ENCODE assay signal across 7 cellular contexts in genomic region chr12:92231532-92231931, GRCh38.
DNase-seq lines count a peak whose midpoint lies in the region; ATAC-seq, FAIRE-seq and TF ChIP-seq lines count a peak whose summit lies in the region.
"Not testable (repeated sequence)": the region's sequence is repeated elsewhere in the genome, so short reads cannot be mapped to it uniquely, and the experiment has no call there.

No MANE protein-coding gene starts in this region.

- dilution Hi-C loops in keratinocyte (cut with MboI; ENCODE audit: extremely low pct_ligation_motif_present, low sequenced_read_pairs) = not testable (repeated sequence)

- not testable (repeated sequence) for H3K9ac ChIP-seq in astrocyte (ENCODE audit: low read length); keratinocyte (ENCODE audit: control insufficient read depth, extremely low read depth, insufficient read depth, low read length)

- H3K79me2 ChIP-seq in astrocyte (ENCODE audit: insufficient read depth, low read length); keratinocyte (ENCODE audit: control insufficient read depth, insufficient read depth, low read length): not testable (repeated sequence)

- FAIRE-seq in D721Med (lab: Jason Lieb, UNC) = peak; percentile 68
- peak; percentile 85 for FAIRE-seq in GM19239 (lab: Jason Lieb, UNC)
- peak; percentile 99 for FAIRE-seq in astrocyte (lab: Jason Lieb, UNC)
- peak; percentile 60 for FAIRE-seq in colon (lab: Jason Lieb, UNC)
- FAIRE-seq in keratinocyte (lab: Jason Lieb, UNC) = peak; percentile 43

- not testable (repeated sequence) for H3K27ac ChIP-seq in astrocyte (ENCODE audit: low read depth, low read length); keratinocyte (ENCODE audit: control insufficient read depth, insufficient read depth, low read length)

- H3K27ac Mint-ChIP-seq in astrocyte (ENCODE audit: unreplicated experiment) = not testable (repeated sequence)

- not testable (repeated sequence) for H3K4me2 ChIP-seq in astrocyte (ENCODE audit: low read length); keratinocyte (ENCODE audit: control insufficient read depth, extremely low read depth, insufficient read depth, low read depth, low read length)

- not testable (repeated sequence) for H4K20me1 ChIP-seq in astrocyte (ENCODE audit: insufficient read depth, low read length); keratinocyte (ENCODE audit: control insufficient read depth, extremely low read depth, insufficient read depth, low read length)

- not testable (repeated sequence) for H3K4me1 ChIP-seq in astrocyte (ENCODE audit: insufficient read depth, low read length); keratinocyte (ENCODE audit: control insufficient read depth, extremely low read depth, insufficient read depth, low read length)

- not testable (repeated sequence) for H3K9me1 ChIP-seq in keratinocyte (ENCODE audit: control insufficient read depth, extremely low read depth, insufficient read depth, low read length)

- not testable (repeated sequence) for H3K27me3 Mint-ChIP-seq in astrocyte (ENCODE audit: low read depth, unreplicated experiment)

- H3K36me3 ChIP-seq in astrocyte (ENCODE audit: insufficient read depth, low read length); keratinocyte (ENCODE audit: control insufficient read depth in 2 of 2, extremely low read depth in 1 of 2, insufficient read depth in 2 of 2, low read length in 2 of 2): not testable (repeated sequence)

- TF ChIP-seq CTCF in D721Med (IDR thresholded peaks at IDR 0.05; ENCODE audit: insufficient read depth, missing control alignments); astrocyte (IDR thresholded peaks at IDR 0.05; ENCODE audit: insufficient read depth, low read depth, low read length); keratinocyte (optimal IDR thresholded peaks at IDR 0.05 in 1 of 3, IDR thresholded peaks at IDR 0.05 in 1 of 3, conservative IDR thresholded peaks at IDR 0.05 in 1 of 3; ENCODE audit: extremely low read depth in 1 of 3, insufficient read depth in 2 of 3, low read length in 3 of 3): not testable (repeated sequence)

- not testable (repeated sequence) for H3K4me3 ChIP-seq in astrocyte (ENCODE audit: insufficient read depth, low read depth, low read length); keratinocyte (ENCODE audit: control insufficient read depth in 2 of 3, extremely low read depth in 1 of 3, insufficient read depth in 2 of 3, low read depth in 1 of 3, low read length in 3 of 3)

- not testable (repeated sequence) for H3K4me1 Mint-ChIP-seq in astrocyte (ENCODE audit: low read depth, unreplicated experiment)

- not testable (repeated sequence) for H3K36me3 Mint-ChIP-seq in astrocyte (ENCODE audit: low read depth, unreplicated experiment)

- not testable (repeated sequence) for H3K27me3 ChIP-seq in astrocyte (ENCODE audit: insufficient read depth, low read length); keratinocyte (ENCODE audit: control insufficient read depth, extremely low read depth, insufficient read depth, low read length)

- intact Hi-C loops in left cardiac atrium (cut with DNase I); sciatic nerve (cut with DNase I): not testable (repeated sequence)

- not testable (repeated sequence) for H2AFZ ChIP-seq in astrocyte (ENCODE audit: low read depth, low read length); keratinocyte (ENCODE audit: control insufficient read depth, low read length)

- DNase-seq in D721Med (ENCODE audit: insufficient read length, low spot score); GM19239 (ENCODE audit: insufficient read length, low spot score); astrocyte (ENCODE audit: low read depth); left cardiac atrium; keratinocyte (ENCODE audit: low read depth, low spot score); sciatic nerve (ENCODE audit: low spot score): not testable (repeated sequence)

- ATAC-seq in left cardiac atrium (peak; percentile 19 to 41), sciatic nerve (peak; percentile 37)

- H3K9me3 ChIP-seq in astrocyte (ENCODE audit: insufficient read depth, low read depth, low read length); keratinocyte (ENCODE audit: control insufficient read depth, low read depth, low read length): not testable (repeated sequence)

- H3K4me3 Mint-ChIP-seq in astrocyte (ENCODE audit: unreplicated experiment) = not testable (repeated sequence)

- not testable (repeated sequence) for H3K9me3 Mint-ChIP-seq in astrocyte (ENCODE audit: unreplicated experiment)
